Comparison of ENCODE assay signal across 8 cellular contexts in genomic region chr12:113206802-113207201, GRCh38. TPM values are rescaled to one million over a fixed set of nuclear protein-coding genes. Genes with fewer than 3 reads are reported as not detected.
"Had no signal": no experiment of that assay in that cellular context is flagged by ENCODE, and none has a peak within 500 bp of the region (broad histone marks: within the 10 kb centered on the region; RNA-seq: fewer than 3 reads in every experiment).

No MANE protein-coding gene starts in this region.

RNA-seq across cellular contexts. Expression of gene CFAP73, which starts 57.3 kb away (rescaled TPM):
- total RNA-seq: ascending aorta, bronchial epithelial cell, gastrocnemius medialis, kidney epithelial cell, lung microvascular endothelial cell, myocyte, thoracic aorta, upper lobe of right lung had no signal
